Comparison of ENCODE assay signal across 8 cellular contexts in the genomic region with DNA sequence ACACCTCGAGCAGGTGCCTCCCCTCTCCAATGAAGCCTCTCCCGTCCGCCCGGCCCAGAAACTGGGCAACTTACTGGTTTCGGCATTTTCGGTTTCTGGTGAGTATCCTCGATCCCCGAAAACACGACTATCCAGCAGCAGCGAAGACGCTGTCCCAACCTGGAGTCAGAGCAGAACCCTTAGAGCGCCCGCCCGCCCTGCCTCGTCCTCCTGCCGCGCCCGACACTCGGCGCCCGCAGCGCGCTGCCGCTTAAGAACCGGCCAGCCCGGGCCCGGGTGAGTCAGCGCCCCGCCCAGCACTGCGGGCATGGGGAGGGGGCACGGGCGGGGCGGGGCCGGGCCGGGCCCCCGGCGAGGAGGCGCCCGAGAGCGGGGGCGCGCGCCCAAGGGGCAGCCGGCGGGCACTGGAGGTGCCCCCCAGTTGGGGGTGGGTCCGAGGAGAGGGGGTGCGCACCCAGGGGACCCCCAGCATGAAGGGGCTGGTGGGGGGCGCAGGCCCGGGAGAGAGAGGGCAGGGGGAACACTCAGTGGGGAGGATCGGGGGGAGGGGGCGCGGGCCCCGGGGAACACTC. TPM values are rescaled to one million over a fixed set of nuclear protein-coding genes. Genes with fewer than 3 reads are reported as not detected.
DNase-seq lines count a peak whose midpoint lies in the region; ATAC-seq and TF ChIP-seq lines count a peak whose summit lies in the region.

No MANE protein-coding gene starts in this region.

- H3K27ac Mint-ChIP-seq in activated naive CD8-positive, alpha-beta T cell treated with anti-CD3 and anti-CD28 coated beads, Interleukin-2, amount 50 U/mL, for 24 hours = peak overlapping the region; percentile 90

- intact Hi-C loops in heart right ventricle (cut with DNase I) (loop anchor here in 6 of 10 donors (5.0 to 10.0 kb wide), 4 partner anchors 49 to 157 kb away; no protein-coding TSS in a partner anchor), psoas muscle (cut with DNase I) (loop anchor here in 1 of 2 donors (5.0 kb wide), 1 partner anchor 49 kb away; no protein-coding TSS in a partner anchor), vagina (cut with DNase I) (no loop called here)

- ATAC-seq in GM21526 (IDR thresholded peaks at IDR 0.05; ENCODE audit: low FRiP score, unreplicated experiment) (peak; percentile 32), heart right ventricle (peak; percentile 82 to 93 (median 86)), psoas muscle (peak; percentile 91 to 94 (median 92))
- ATAC-seq in activated naive CD8-positive, alpha-beta T cell treated with anti-CD3 and anti-CD28 coated beads, Interleukin-2, amount 50 U/mL, for 24 hours = peak; percentile 60

- peak overlapping the region; percentile 57 to 95 (median 87) for H3K4me3 ChIP-seq in heart right ventricle
- peak overlapping the region; percentile 88 for H3K4me3 ChIP-seq in psoas muscle
- H3K4me3 ChIP-seq in vagina = peak overlapping the region; percentile 85 to 96

- H3K4me3 Mint-ChIP-seq in activated naive CD8-positive, alpha-beta T cell treated with anti-CD3 and anti-CD28 coated beads, Interleukin-2, amount 50 U/mL, for 24 hours = peak overlapping the region; percentile 98

- TF ChIP-seq CTCF in heart right ventricle (IDR thresholded peaks at IDR 0.05) (no peak), psoas muscle (IDR thresholded peaks at IDR 0.05) (no peak), vagina (IDR thresholded peaks at IDR 0.05) (no peak)

- H3K27me3 ChIP-seq in heart right ventricle (no peaks in the 10 kb centered on the region), psoas muscle (ENCODE audit: insufficient read depth in 3 of 3, low read length in 2 of 3) (no peaks in the 10 kb centered on the region), vagina (no peaks in the 10 kb centered on the region)

- peaks cover 3% of the 10 kb centered on the region for H3K9me3 Mint-ChIP-seq in activated naive CD8-positive, alpha-beta T cell treated with anti-CD3 and anti-CD28 coated beads, Interleukin-2, amount 50 U/mL, for 24 hours

- peaks cover 63% of the 10 kb centered on the region for H3K4me1 Mint-ChIP-seq in activated naive CD8-positive, alpha-beta T cell treated with anti-CD3 and anti-CD28 coated beads, Interleukin-2, amount 50 U/mL, for 24 hours

- TF ChIP-seq POLR2A in vagina (IDR thresholded peaks at IDR 0.05) = peak in 1 of 2 donors; percentile 75

- DNase-seq in DMS153 treated with DMSO at 0.1 percent for 48 hours (lab: John Stamatoyannopoulos, UW; ENCODE audit: unreplicated experiment) = peak; percentile 67
- peak; percentile 30 to 40 for DNase-seq in Kasumi-1 (lab: John Stamatoyannopoulos, UW)
- DNase-seq in T follicular helper cell (ENCODE audit: low read depth) = peak; percentile 76
- peak; percentile 85 for DNase-seq in activated naive CD8-positive, alpha-beta T cell treated with anti-CD3 and anti-CD28 coated beads, Interleukin-2, amount 50 U/mL, for 24 hours
- DNase-seq in heart right ventricle = peak; percentile 65 to 82
- peak; percentile 84 to 88 for DNase-seq in psoas muscle
- peak in 1 of 2 donors; percentile 86 for DNase-seq in vagina (ENCODE audit: extremely low spot score in 2 of 2)

- H3K27ac ChIP-seq in heart right ventricle (peak overlapping the region; percentile 82 to 96 (median 94)), psoas muscle (peak overlapping the region; percentile 86), vagina (peak overlapping the region; percentile 99)

- H3K9me3 ChIP-seq in heart right ventricle (no peaks in the 10 kb centered on the region), psoas muscle (no peaks in the 10 kb centered on the region), vagina (no peaks in the 10 kb centered on the region)

- no peaks in the 10 kb centered on the region for H3K27me3 Mint-ChIP-seq in activated naive CD8-positive, alpha-beta T cell treated with anti-CD3 and anti-CD28 coated beads, Interleukin-2, amount 50 U/mL, for 24 hours

- H3K36me3 ChIP-seq in heart right ventricle = peaks cover 0 to 5% (median 0%) of the 10 kb centered on the region in 9 donors
- H3K36me3 ChIP-seq in psoas muscle (ENCODE audit: insufficient read depth in 1 of 2, low read depth in 1 of 2) = no peaks in the 10 kb centered on the region
- H3K36me3 ChIP-seq in vagina = no peaks in the 10 kb centered on the region

- H3K36me3 Mint-ChIP-seq in activated naive CD8-positive, alpha-beta T cell treated with anti-CD3 and anti-CD28 coated beads, Interleukin-2, amount 50 U/mL, for 24 hours (ENCODE audit: low read depth) = peaks cover 51% of the 10 kb centered on the region

- H3K4me1 ChIP-seq in heart right ventricle (peaks cover 3 to 55% (median 43%) of the 10 kb centered on the region in 9 donors), psoas muscle (peaks cover 21% of the 10 kb centered on the region), vagina (peaks cover 43% of the 10 kb centered on the region)

- 0 to 1% methylated on average over 40 to 53 of the region's 53 CpGs for WGBS in heart right ventricle, 2 donors
- WGBS in psoas muscle, 3 donors = 0 to 1% (median 1%) methylated on average over 30 to 52 of the region's 53 CpGs

RNA-seq across cellular contexts. Expression of a gene that starts 1.1 kb away (rescaled TPM):
- total RNA-seq in heart right ventricle (100 to 1,000 TPM; 148 to 227 (median 186) TPM), psoas muscle (10 to 100 TPM; 25.9 to 61.7 (median 33.3) TPM), vagina (99.7 TPM)
- polyA plus RNA-seq in heart right ventricle (100 to 1,000 TPM in 1 of 2 donors, 10 to 100 TPM in 1; 90.3 to 322 TPM), psoas muscle (10 to 100 TPM; 19.1 to 32.5 (median 30.9) TPM)

Comparison
In these comparisons a context has a peak if more than half of its experiments do, and no peak if none do; other contexts are left out.
1. ATAC-seq: peak in every context shown above with its lines; median percentile 92 in psoas muscle; 86 in heart right ventricle; 60 in activated naive CD8-positive, alpha-beta T cell treated with anti-CD3 and anti-CD28 coated beads, Interleukin-2, amount 50 U/mL, for 24 hours; 32 in GM21526.